In the genomic region with DNA sequence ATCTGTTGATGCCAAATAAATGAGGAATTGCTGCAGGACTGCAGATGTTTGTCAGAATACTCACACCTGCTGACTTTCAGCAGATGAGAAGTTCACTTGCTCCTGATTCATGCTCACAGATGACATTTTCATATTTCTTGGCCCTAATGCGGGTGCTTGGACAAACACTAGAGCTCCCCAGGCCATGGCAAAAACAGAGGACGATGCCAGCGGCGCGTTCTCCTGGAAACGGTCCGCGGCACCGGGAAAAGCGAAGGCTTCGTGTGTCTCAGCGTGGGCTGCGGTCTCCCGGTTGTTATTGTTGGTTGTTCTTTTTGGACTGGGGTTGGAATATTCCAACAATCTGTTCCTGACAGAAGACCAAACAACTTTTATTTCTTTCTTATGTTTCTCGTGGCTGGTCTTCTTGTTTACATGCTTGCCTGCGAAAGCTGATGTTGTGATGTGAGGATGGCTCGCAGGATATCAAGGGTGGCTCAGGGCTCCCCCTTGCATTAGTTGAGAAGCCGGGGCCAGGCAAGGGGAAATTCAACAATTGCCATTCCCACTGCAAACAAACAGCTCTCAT, we compare ENCODE assay signal across 1 cellular context.
TF ChIP-seq lines count a peak whose summit lies in the region.

No MANE protein-coding gene starts in this region.

TF ChIP-seq in H1, 55 proteins besides CTCF, POLR2A, EP300 and RAD21:
- TF ChIP-seq TCF12 (IDR thresholded peaks at IDR 0.05; ENCODE audit: low read depth, low read length), result no peak
- no peak for TF ChIP-seq RNF2 (IDR thresholded peaks at IDR 0.05; ENCODE audit: borderline replicate concordance, low read depth, low read length, missing control alignments, poor library complexity, severe bottlenecking)
- TF ChIP-seq EZH2 (IDR thresholded peaks at IDR 0.05; ENCODE audit: low read depth, low read length, severe bottlenecking), result no peak
- no peak for TF ChIP-seq SP2 (IDR thresholded peaks at IDR 0.05; ENCODE audit: low read length)
- TF ChIP-seq, protein P1, sequence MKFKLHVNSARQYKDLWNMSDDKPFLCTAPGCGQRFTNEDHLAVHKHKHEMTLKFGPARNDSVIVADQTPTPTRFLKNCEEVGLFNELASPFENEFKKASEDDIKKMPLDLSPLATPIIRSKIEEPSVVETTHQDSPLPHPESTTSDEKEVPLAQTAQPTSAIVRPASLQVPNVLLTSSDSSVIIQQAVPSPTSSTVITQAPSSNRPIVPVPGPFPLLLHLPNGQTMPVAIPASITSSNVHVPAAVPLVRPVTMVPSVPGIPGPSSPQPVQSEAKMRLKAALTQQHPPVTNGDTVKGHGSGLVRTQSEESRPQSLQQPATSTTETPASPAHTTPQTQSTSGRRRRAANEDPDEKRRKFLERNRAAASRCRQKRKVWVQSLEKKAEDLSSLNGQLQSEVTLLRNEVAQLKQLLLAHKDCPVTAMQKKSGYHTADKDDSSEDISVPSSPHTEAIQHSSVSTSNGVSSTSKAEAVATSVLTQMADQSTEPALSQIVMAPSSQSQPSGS (IDR thresholded peaks at IDR 0.05; ENCODE audit: low read length), result no peak
- TF ChIP-seq TAF1 (IDR thresholded peaks at IDR 0.05; ENCODE audit: low read depth, low read length), result no peak
